9 cellular contexts compared by ENCODE assay signal in genomic region chr1:25743164-25744139, GRCh38. TPM values are rescaled to one million over a fixed set of nuclear protein-coding genes. Genes with fewer than 3 reads are reported as not detected.
DNase-seq lines count a peak whose midpoint lies in the region; ATAC-seq, FAIRE-seq and TF ChIP-seq lines count a peak whose summit lies in the region.
"Had no signal": no experiment of that assay in that cellular context is flagged by ENCODE, and none has a peak within 500 bp of the region (broad histone marks: within the 10 kb centered on the region; RNA-seq: fewer than 3 reads in every experiment).

No MANE protein-coding gene starts in this region.

- H3K4me3 Mint-ChIP-seq in CD4-positive, alpha-beta T cell = no peak overlapping the region
- H3K4me3 Mint-ChIP-seq in stimulated activated naive B cell treated with anti-CD40 and anti-IgM and Interleukin-4, amounts not matched to agents 10 μg/mL and 1 μg/mL and 100 μg/mL, for 72 hours = no peak overlapping the region
- H3K4me3 Mint-ChIP-seq in stimulated activated memory B cell treated with anti-CD40 and anti-IgM and Interleukin-4, amounts not matched to agents 10 μg/mL and 1 μg/mL and 100 μg/mL, for 72 hours = no peak overlapping the region
- no peak overlapping the region for H3K4me3 Mint-ChIP-seq in natural killer cell treated with Interleukin-12 subunit alpha and Interleukin-12 subunit beta and Interleukin-15 and Interleukin-18, amount 100 ng/mL, for 72 hours

- H3K9me3 Mint-ChIP-seq in CD4-positive, alpha-beta T cell = no peaks in the 10 kb centered on the region
- no peaks in the 10 kb centered on the region for H3K9me3 Mint-ChIP-seq in stimulated activated naive B cell treated with anti-CD40 and anti-IgM and Interleukin-4, amounts not matched to agents 10 μg/mL and 1 μg/mL and 100 μg/mL, for 72 hours
- no peaks in the 10 kb centered on the region for H3K9me3 Mint-ChIP-seq in stimulated activated memory B cell treated with anti-CD40 and anti-IgM and Interleukin-4, amounts not matched to agents 10 μg/mL and 1 μg/mL and 100 μg/mL, for 72 hours
- no peaks in the 10 kb centered on the region for H3K9me3 Mint-ChIP-seq in natural killer cell treated with Interleukin-12 subunit alpha and Interleukin-12 subunit beta and Interleukin-15 and Interleukin-18, amount 100 ng/mL, for 72 hours

- H3K27me3 Mint-ChIP-seq in CD4-positive, alpha-beta T cell = no peaks in the 10 kb centered on the region
- peaks cover 7 to 12% of the 10 kb centered on the region in 2 donors for H3K27me3 Mint-ChIP-seq in stimulated activated naive B cell treated with anti-CD40 and anti-IgM and Interleukin-4, amounts not matched to agents 10 μg/mL and 1 μg/mL and 100 μg/mL, for 72 hours
- peaks cover 44% of the 10 kb centered on the region for H3K27me3 Mint-ChIP-seq in stimulated activated memory B cell treated with anti-CD40 and anti-IgM and Interleukin-4, amounts not matched to agents 10 μg/mL and 1 μg/mL and 100 μg/mL, for 72 hours
- peaks cover 6 to 18% of the 10 kb centered on the region in 2 donors for H3K27me3 Mint-ChIP-seq in natural killer cell treated with Interleukin-12 subunit alpha and Interleukin-12 subunit beta and Interleukin-15 and Interleukin-18, amount 100 ng/mL, for 72 hours

- TF ChIP-seq CTCF in CD4-positive, alpha-beta T cell (IDR thresholded peaks at IDR 0.05) = no peak

- peak overlapping the region; percentile 81 for H3K27ac Mint-ChIP-seq in CD4-positive, alpha-beta T cell
- no peak overlapping the region for H3K27ac Mint-ChIP-seq in stimulated activated naive B cell treated with anti-CD40 and anti-IgM and Interleukin-4, amounts not matched to agents 10 μg/mL and 1 μg/mL and 100 μg/mL, for 72 hours
- H3K27ac Mint-ChIP-seq in stimulated activated memory B cell treated with anti-CD40 and anti-IgM and Interleukin-4, amounts not matched to agents 10 μg/mL and 1 μg/mL and 100 μg/mL, for 72 hours = no peak overlapping the region
- H3K27ac Mint-ChIP-seq in natural killer cell treated with Interleukin-12 subunit alpha and Interleukin-12 subunit beta and Interleukin-15 and Interleukin-18, amount 100 ng/mL, for 72 hours = no peak overlapping the region

- peak overlapping the region; percentile 14 for H3K9ac ChIP-seq in NT2/D1 (ENCODE audit: insufficient read length, low read depth)

- ATAC-seq in CD4-positive, alpha-beta T cell (ENCODE audit: poor library complexity) = no peak
- no peak for ATAC-seq in stimulated activated naive B cell treated with anti-CD40 and anti-IgM and Interleukin-4, amounts not matched to agents 10 μg/mL and 1 μg/mL and 100 μg/mL, for 72 hours (replicated peaks)
- no peak for ATAC-seq in stimulated activated memory B cell treated with anti-CD40 and anti-IgM and Interleukin-4, amounts not matched to agents 10 μg/mL and 1 μg/mL and 100 μg/mL, for 72 hours
- ATAC-seq in natural killer cell treated with Interleukin-12 subunit alpha and Interleukin-12 subunit beta and Interleukin-15 and Interleukin-18, amount 100 ng/mL, for 72 hours = no peak

- H3K4me1 Mint-ChIP-seq in CD4-positive, alpha-beta T cell (ENCODE audit: low read depth) = peaks cover 43% of the 10 kb centered on the region
- H3K4me1 Mint-ChIP-seq in stimulated activated naive B cell treated with anti-CD40 and anti-IgM and Interleukin-4, amounts not matched to agents 10 μg/mL and 1 μg/mL and 100 μg/mL, for 72 hours = no peaks in the 10 kb centered on the region
- no peaks in the 10 kb centered on the region for H3K4me1 Mint-ChIP-seq in stimulated activated memory B cell treated with anti-CD40 and anti-IgM and Interleukin-4, amounts not matched to agents 10 μg/mL and 1 μg/mL and 100 μg/mL, for 72 hours
- H3K4me1 Mint-ChIP-seq in natural killer cell treated with Interleukin-12 subunit alpha and Interleukin-12 subunit beta and Interleukin-15 and Interleukin-18, amount 100 ng/mL, for 72 hours (ENCODE audit: low read depth in 2 of 2) = no peaks in the 10 kb centered on the region

- H3K27ac ChIP-seq in CD4-positive, alpha-beta T cell (ENCODE audit: low read depth, low read length) = no peak overlapping the region

- H3K4me1 ChIP-seq in NT2/D1 (ENCODE audit: insufficient read depth, insufficient read length) = peaks cover 38% of the 10 kb centered on the region

- peaks cover 38% of the 10 kb centered on the region for H3K36me3 Mint-ChIP-seq in CD4-positive, alpha-beta T cell (ENCODE audit: low read depth)
- H3K36me3 Mint-ChIP-seq in stimulated activated naive B cell treated with anti-CD40 and anti-IgM and Interleukin-4, amounts not matched to agents 10 μg/mL and 1 μg/mL and 100 μg/mL, for 72 hours = no peaks in the 10 kb centered on the region
- H3K36me3 Mint-ChIP-seq in stimulated activated memory B cell treated with anti-CD40 and anti-IgM and Interleukin-4, amounts not matched to agents 10 μg/mL and 1 μg/mL and 100 μg/mL, for 72 hours = no peaks in the 10 kb centered on the region
- H3K36me3 Mint-ChIP-seq in natural killer cell treated with Interleukin-12 subunit alpha and Interleukin-12 subunit beta and Interleukin-15 and Interleukin-18, amount 100 ng/mL, for 72 hours = no peaks in the 10 kb centered on the region

- no peak for DNase-seq in CD4-positive, alpha-beta T cell
- DNase-seq in NT2/D1 (ENCODE audit: low read depth, low spot score) = no peak
- peak; percentile 34 to 72 for DNase-seq in frontal cortex (ENCODE audit: low spot score in 2 of 2)
- DNase-seq in pons (ENCODE audit: low spot score) = peak; percentile 79
- DNase-seq in stimulated activated naive B cell treated with anti-CD40 and anti-IgM and Interleukin-4, amounts not matched to agents 10 μg/mL and 1 μg/mL and 100 μg/mL, for 72 hours = no peak
- DNase-seq in activated effector memory CD4-positive, alpha-beta T cell treated with Interleukin-2 at 50 U/mL for 16 hours = no peak
- DNase-seq in natural killer cell treated with Interleukin-12 subunit alpha and Interleukin-12 subunit beta and Interleukin-15 and Interleukin-18, amount 100 ng/mL, for 72 hours (ENCODE audit: low spot score) = no peak

- no peaks in the 10 kb centered on the region for H3K27me3 ChIP-seq in CD4-positive, alpha-beta T cell (ENCODE audit: control insufficient read depth, insufficient read depth, low read length)
- H3K27me3 ChIP-seq in NT2/D1 (ENCODE audit: insufficient read depth, insufficient read length) = no peaks in the 10 kb centered on the region

- no peaks in the 10 kb centered on the region for H3K9me3 ChIP-seq in CD4-positive, alpha-beta T cell (ENCODE audit: control insufficient read depth, low read length)
- H3K9me3 ChIP-seq in NT2/D1 (ENCODE audit: insufficient read depth, low read length) = no peaks in the 10 kb centered on the region

- CTCF ChIA-PET in CD4-positive, alpha-beta T cell (lab: Charles Lee) = no interaction called here

- POLR2A ChIA-PET in CD4-positive, alpha-beta T cell (lab: Charles Lee) = interaction anchor here (1.1 kb wide), 1 partner anchor 31 kb away, joined by 4 read pairs; no protein-coding TSS in a partner anchor

- H3K36me3 ChIP-seq in NT2/D1 (ENCODE audit: insufficient read depth, insufficient read length, low read length) = no peaks in the 10 kb centered on the region

- FAIRE-seq in frontal cortex (lab: Jason Lieb, UNC) = no peak
- FAIRE-seq: G401.6 had no signal

- intact Hi-C loops in CD4-positive, alpha-beta T cell (cut with DNase I, micrococcal nuclease) = no loop called here

- no peak overlapping the region for H3K4me3 ChIP-seq in NT2/D1 (ENCODE audit: insufficient read length, low read depth)

RNA-seq across cellular contexts. Expression of gene SELENON, which starts 56.5 kb away (rescaled TPM):
- total RNA-seq in CD4-positive, alpha-beta T cell = 10 to 100 TPM; 25.3 to 25.7 TPM
- 6.1 TPM for total RNA-seq in frontal cortex
- 1 to 10 TPM; 6.6 to 9.6 TPM for total RNA-seq in natural killer cell treated with Interleukin-12 subunit alpha and Interleukin-12 subunit beta and Interleukin-15 and Interleukin-18, amount 100 ng/mL, for 72 hours

Comparison
In these comparisons a context has a peak if more than half of its experiments do, and no peak if none do; other contexts are left out.
1. DNase-seq: peak in frontal cortex (2 of 2) and pons (single experiment); none in CD4-positive, alpha-beta T cell (0 of 10), NT2/D1 (single experiment), stimulated activated naive B cell treated with anti-CD40 and anti-IgM and Interleukin-4, amounts not matched to agents 10 μg/mL and 1 μg/mL and 100 μg/mL, for 72 hours (single experiment), activated effector memory CD4-positive, alpha-beta T cell treated with Interleukin-2 at 50 U/mL for 16 hours (single experiment) and natural killer cell treated with Interleukin-12 subunit alpha and Interleukin-12 subunit beta and Interleukin-15 and Interleukin-18, amount 100 ng/mL, for 72 hours (single experiment).